Comparison of ENCODE assay signal across 8 cellular contexts in genomic region chr2:232697807-232698110, GRCh38. TPM values are rescaled to one million over a fixed set of nuclear protein-coding genes. Genes with fewer than 3 reads are reported as not detected.
DNase-seq lines count a peak whose midpoint lies in the region; ATAC-seq, FAIRE-seq and TF ChIP-seq lines count a peak whose summit lies in the region.

No MANE protein-coding gene starts in this region.

- no peak for FAIRE-seq in RCC 7860 (lab: Jason Lieb, UNC)

- H3K27ac ChIP-seq in AG04450 (ENCODE audit: low read depth, low read length) (peak overlapping the region; percentile 58), esophagus muscularis mucosa (replicated peaks in 1 of 4) (peak overlapping the region; percentile 95 to 99 (median 98))

- H3K36me3 ChIP-seq in esophagus muscularis mucosa: no peaks in the 10 kb centered on the region

- no peaks in the 10 kb centered on the region for H3K9me3 Mint-ChIP-seq in osteocyte (ENCODE audit: unreplicated experiment)

- TF ChIP-seq CTCF in AG04450 (IDR thresholded peaks at IDR 0.05; ENCODE audit: low read depth, low read length): no peak
- no peak for TF ChIP-seq CTCF in esophagus muscularis mucosa (IDR thresholded peaks at IDR 0.05)
- TF ChIP-seq CTCF in osteocyte (IDR thresholded peaks at IDR 0.05): no peak

- peaks cover 35 to 51% (median 49%) of the 10 kb centered on the region in 4 donors for H3K4me1 ChIP-seq in esophagus muscularis mucosa

- POLR2A ChIA-PET in AG04450 (lab: Yijun Ruan, JAX): interaction anchor here (0.6 kb wide), 1 partner anchor 572 kb away, joined by 3 read pairs; no protein-coding TSS in a partner anchor

- TF ChIP-seq POLR2A in esophagus muscularis mucosa (IDR thresholded peaks at IDR 0.05; ENCODE audit: low read depth): no peak

- WGBS in esophagus muscularis mucosa: 0% methylated on average over 1 of the region's 11 CpGs

- H3K27me3 Mint-ChIP-seq in osteocyte (ENCODE audit: unreplicated experiment): no peaks in the 10 kb centered on the region

- peak overlapping the region; percentile 88 for H3K27ac Mint-ChIP-seq in osteocyte (ENCODE audit: unreplicated experiment)

- H3K27me3 ChIP-seq in AG04450 (ENCODE audit: control insufficient read depth, insufficient read depth, low read length) (peaks cover 3% of the 10 kb centered on the region), esophagus muscularis mucosa (no peaks in the 10 kb centered on the region)

- intact Hi-C loops in esophagus muscularis mucosa (cut with DNase I): loop anchor here (10.0 kb wide), 1 partner anchor 93 kb away; no protein-coding TSS in a partner anchor

- H3K4me3 ChIP-seq in AG04450 (ENCODE audit: low read depth, low read length) (peak overlapping the region; percentile 96), esophagus muscularis mucosa (peak overlapping the region; percentile 84 to 99 (median 97))

- peak; percentile 36 for ATAC-seq in GM21528 (IDR thresholded peaks at IDR 0.05; ENCODE audit: low FRiP score, unreplicated experiment)

- H3K9me3 ChIP-seq in AG04450 (ENCODE audit: control insufficient read depth, insufficient read depth, low read length) (no peaks in the 10 kb centered on the region; the same call in 1 of the 2 replicates), esophagus muscularis mucosa (no peaks in the 10 kb centered on the region)

- H3K4me1 Mint-ChIP-seq in osteocyte (ENCODE audit: unreplicated experiment): peaks cover 34% of the 10 kb centered on the region

- TF ChIP-seq EP300 in esophagus muscularis mucosa (IDR thresholded peaks at IDR 0.05): no peak

- H3K36me3 Mint-ChIP-seq in osteocyte (ENCODE audit: unreplicated experiment): peaks cover 5% of the 10 kb centered on the region

- CTCF ChIA-PET in AG04450 (lab: Charles Lee): no interaction called here

- peak overlapping the region; percentile 93 for H3K4me3 Mint-ChIP-seq in osteocyte (ENCODE audit: unreplicated experiment)

- no peak for DNase-seq in AG04450 (ENCODE audit: low read depth, low spot score)
- DNase-seq in RPMI7951 (ENCODE audit: low read depth): peak; percentile 8
- no peak for DNase-seq in esophagus muscularis mucosa (ENCODE audit: extremely low spot score)
- DNase-seq in osteocyte (ENCODE audit: extremely low spot score, unreplicated experiment): no peak
- no peak for DNase-seq in stimulated activated CD4-positive, alpha-beta T cell treated with anti-CD3 and anti-CD28 coated beads, Interleukin-2, amount 100 ng/mL, for 24 hours
- DNase-seq in AG08395 (ENCODE audit: low spot score): no peak
- no peak for DNase-seq in RCC 7860 (ENCODE audit: low spot score)

RNA-seq across cellular contexts. Expression of gene GIGYF2, which starts 0.6 kb away (rescaled TPM):
- polyA plus RNA-seq in AG04450 (2011; rRNA removed): 28.8 and 34.6 TPM in 2 replicates
- polyA minus RNA-seq in AG04450 (2011; rRNA and poly(A)+ RNA removed): 77.2 and 83.6 TPM in 2 replicates
- 36.3 and 46.9 TPM in 2 replicates for total RNA-seq in RPMI7951 (2014; rRNA removed; shearing (Covaris generic))
- total RNA-seq in esophagus muscularis mucosa (10 to 100 TPM; 54.2 to 64.7 (median 59.9) TPM), osteocyte (63.4 and 66.0 TPM in 2 replicates)
